ENCODE assay signal across 1 cellular context in genomic region chr9:113508111-113508749, GRCh38.
A peak's percentile ranks its signal among the peaks of the same experiment; 100 is the strongest.
TF ChIP-seq lines count a peak whose summit lies in the region.

No MANE protein-coding gene starts in this region.

TF ChIP-seq in HepG2, 621 proteins besides CTCF, POLR2A, EP300 and RAD21 (continues in another document):
- TF ChIP-seq PRMT3 (CRISPR knock-in tag; IDR thresholded peaks at IDR 0.05; ENCODE audit: borderline replicate concordance, low read depth) (no peak), STAT6 (CRISPR knock-in tag; IDR thresholded peaks at IDR 0.05; ENCODE audit: borderline replicate concordance) (no peak), SYNCRIP (IDR thresholded peaks at IDR 0.05; ENCODE audit: insufficient read depth, low read depth, low read length) (no peak), ZNF350 (CRISPR knock-in tag; IDR thresholded peaks at IDR 0.05; ENCODE audit: borderline replicate concordance, low read depth) (0 out of 2 replicates have a peak, but pooled peaks have one; percentile 21), NR2F6 (IDR thresholded peaks at IDR 0.05) (peak; percentile 9; the same call in 1 of the 2 replicates), NR2F6 (CRISPR knock-in tag; IDR thresholded peaks at IDR 0.05) (peak; percentile 65), ZNF768 (CRISPR knock-in tag; IDR thresholded peaks at IDR 0.05) (peak; percentile 9; the same call in 1 of the 2 replicates), ETV6 (CRISPR knock-in tag; conservative IDR thresholded peaks at IDR 0.05) (no peak), MED13 (CRISPR knock-in tag; IDR thresholded peaks at IDR 0.05) (no peak), ZMYM4 (CRISPR knock-in tag; IDR thresholded peaks at IDR 0.05) (peak; percentile 37; the same call in 1 of the 2 replicates), ZNF251 (CRISPR knock-in tag; IDR thresholded peaks at IDR 0.05) (no peak), ZNF414 (CRISPR knock-in tag; IDR thresholded peaks at IDR 0.05) (no peak), MAF1 (CRISPR knock-in tag; IDR thresholded peaks at IDR 0.05; ENCODE audit: borderline replicate concordance) (no peak), KLF12 (CRISPR knock-in tag; IDR thresholded peaks at IDR 0.05; ENCODE audit: borderline replicate concordance) (peak; percentile 76; the same call in 1 of the 2 replicates), ZNF263 (CRISPR knock-in tag; IDR thresholded peaks at IDR 0.05) (peak; percentile 57), ZFP82 (CRISPR knock-in tag; IDR thresholded peaks at IDR 0.05; ENCODE audit: borderline replicate concordance) (no peak), FOXP4 (CRISPR knock-in tag; IDR thresholded peaks at IDR 0.05) (0 out of 2 replicates have a peak, but pooled peaks have one; percentile 27), ZC3H4 (CRISPR knock-in tag; IDR thresholded peaks at IDR 0.05; ENCODE audit: borderline replicate concordance) (no peak), SAP130 (CRISPR knock-in tag; IDR thresholded peaks at IDR 0.05; ENCODE audit: low read depth) (peak; percentile 39; the same call in 1 of the 2 replicates), RARA (CRISPR knock-in tag; IDR thresholded peaks at IDR 0.05) (peak; percentile 30; the same call in 1 of the 2 replicates), HNF4A (CRISPR knock-in tag; IDR thresholded peaks at IDR 0.05) (peak; percentile 84), ETV5 (CRISPR knock-in tag; IDR thresholded peaks at IDR 0.05; ENCODE audit: borderline replicate concordance) (peak; percentile 45; the same call in 1 of the 2 replicates), RXRB (CRISPR knock-in tag; IDR thresholded peaks at IDR 0.05; ENCODE audit: borderline replicate concordance) (peak; percentile 13; the same call in 1 of the 2 replicates), ZNF558 (CRISPR knock-in tag; IDR thresholded peaks at IDR 0.05; ENCODE audit: borderline replicate concordance) (no peak), ZNF703 (CRISPR knock-in tag; IDR thresholded peaks at IDR 0.05; ENCODE audit: borderline replicate concordance) (no peak), DMAP1 (CRISPR knock-in tag; IDR thresholded peaks at IDR 0.05) (0 out of 2 replicates have a peak, but pooled peaks have one; percentile 22), SP1 (IDR thresholded peaks at IDR 0.05) (no peak), SP1 (CRISPR knock-in tag; IDR thresholded peaks at IDR 0.05) (0 out of 2 replicates have a peak, but pooled peaks have one; percentile 19), MLLT10 (CRISPR knock-in tag; IDR thresholded peaks at IDR 0.05) (no peak), ZNF788 (CRISPR knock-in tag; IDR thresholded peaks at IDR 0.05; ENCODE audit: borderline replicate concordance) (peak; percentile 36; the same call in 1 of the 2 replicates), BCL6 (CRISPR knock-in tag; IDR thresholded peaks at IDR 0.05) (peak; percentile 50), SIX4 (CRISPR knock-in tag; IDR thresholded peaks at IDR 0.05) (no peak), POGZ (CRISPR knock-in tag; IDR thresholded peaks at IDR 0.05) (0 out of 2 replicates have a peak, but pooled peaks have one; percentile 32), SALL1 (CRISPR knock-in tag; IDR thresholded peaks at IDR 0.05) (0 out of 2 replicates have a peak, but pooled peaks have one; percentile 17), ZNF609 (CRISPR knock-in tag; IDR thresholded peaks at IDR 0.05; ENCODE audit: borderline replicate concordance) (no peak), SP2 (CRISPR knock-in tag; IDR thresholded peaks at IDR 0.05) (no peak), ZBTB33 (CRISPR knock-in tag; IDR thresholded peaks at IDR 0.05) (peak; percentile 48; the same call in 1 of the 2 replicates), SOX6 (IDR thresholded peaks at IDR 0.05) (no peak), SOX6 (CRISPR knock-in tag; IDR thresholded peaks at IDR 0.05) (peak; percentile 41; the same call in 1 of the 2 replicates), PAXIP1 (CRISPR knock-in tag; conservative IDR thresholded peaks at IDR 0.05) (peak; percentile 27; the same call in 1 of the 2 replicates), SMC3 (IDR thresholded peaks at IDR 0.05; ENCODE audit: low read length) (peak; percentile 22; the same call in 1 of the 2 replicates), KLF11 (CRISPR knock-in tag; IDR thresholded peaks at IDR 0.05) (no peak), ZFY (CRISPR knock-in tag; IDR thresholded peaks at IDR 0.05) (peak; percentile 14; the same call in 1 of the 2 replicates), TEAD3 (CRISPR knock-in tag; optimal IDR thresholded peaks at IDR 0.05; ENCODE audit: borderline replicate concordance) (peak; percentile 49), ARID5B (CRISPR knock-in tag; IDR thresholded peaks at IDR 0.05) (peak; percentile 33; the same call in 1 of the 2 replicates), ZNF136 (CRISPR knock-in tag; IDR thresholded peaks at IDR 0.05; ENCODE audit: low read depth) (no peak)
